Comparison of ENCODE assay signal across 1 cellular context in genomic region chr5:14209222-14209822, GRCh38.
TF ChIP-seq lines count a peak whose summit lies in the region.

No MANE protein-coding gene starts in this region.

TF ChIP-seq in GM12878, 131 proteins besides CTCF, POLR2A, EP300 and RAD21 (continued from another document):
- TF ChIP-seq ZBTB40 (IDR thresholded peaks at IDR 0.05; ENCODE audit: borderline replicate concordance) (no peak; the same call in 1 of the 2 replicates), GATAD2B (conservative IDR thresholded peaks at IDR 0.05; ENCODE audit: low read depth) (0 out of 2 replicates have a peak, but pooled peaks have one; percentile 14), RAD51 (IDR thresholded peaks at IDR 0.05) (peak; percentile 94), BHLHE40 (IDR thresholded peaks at IDR 0.05; ENCODE audit: borderline replicate concordance in 1 of 2, low read depth in 2 of 2, low read length in 1 of 2) (peak; percentile 71 to 81; a peak in 3 of 4 replicates), MXI1 (IDR thresholded peaks at IDR 0.05; ENCODE audit: low read depth, low read length) (peak; percentile 57), RUNX3 (IDR thresholded peaks at IDR 0.05; ENCODE audit: low read length) (peak; percentile 42), SMC3 (IDR thresholded peaks at IDR 0.05; ENCODE audit: borderline replicate concordance, low read length) (no peak), FOS (IDR thresholded peaks at IDR 0.05; ENCODE audit: borderline replicate concordance, extremely low read depth, insufficient read length) (no peak), HDGF (IDR thresholded peaks at IDR 0.05) (0 out of 2 replicates have a peak, but pooled peaks have one; percentile 16), PAX5 (IDR thresholded peaks at IDR 0.05; ENCODE audit: borderline replicate concordance, low read depth, low read length) (no peak), FOXK2 (IDR thresholded peaks at IDR 0.05) (no peak), USF1 (IDR thresholded peaks at IDR 0.05; ENCODE audit: borderline replicate concordance, extremely low read length, insufficient read depth, low read depth, low read length) (peak; percentile 43)
- TF ChIP-seq, protein P1, sequence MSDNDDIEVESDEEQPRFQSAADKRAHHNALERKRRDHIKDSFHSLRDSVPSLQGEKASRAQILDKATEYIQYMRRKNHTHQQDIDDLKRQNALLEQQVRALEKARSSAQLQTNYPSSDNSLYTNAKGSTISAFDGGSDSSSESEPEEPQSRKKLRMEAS (IDR thresholded peaks at IDR 0.05; ENCODE audit: low read depth, low read length) = 0 out of 2 replicates have a peak, but pooled peaks have one; percentile 46
- TF ChIP-seq, protein P2, sequence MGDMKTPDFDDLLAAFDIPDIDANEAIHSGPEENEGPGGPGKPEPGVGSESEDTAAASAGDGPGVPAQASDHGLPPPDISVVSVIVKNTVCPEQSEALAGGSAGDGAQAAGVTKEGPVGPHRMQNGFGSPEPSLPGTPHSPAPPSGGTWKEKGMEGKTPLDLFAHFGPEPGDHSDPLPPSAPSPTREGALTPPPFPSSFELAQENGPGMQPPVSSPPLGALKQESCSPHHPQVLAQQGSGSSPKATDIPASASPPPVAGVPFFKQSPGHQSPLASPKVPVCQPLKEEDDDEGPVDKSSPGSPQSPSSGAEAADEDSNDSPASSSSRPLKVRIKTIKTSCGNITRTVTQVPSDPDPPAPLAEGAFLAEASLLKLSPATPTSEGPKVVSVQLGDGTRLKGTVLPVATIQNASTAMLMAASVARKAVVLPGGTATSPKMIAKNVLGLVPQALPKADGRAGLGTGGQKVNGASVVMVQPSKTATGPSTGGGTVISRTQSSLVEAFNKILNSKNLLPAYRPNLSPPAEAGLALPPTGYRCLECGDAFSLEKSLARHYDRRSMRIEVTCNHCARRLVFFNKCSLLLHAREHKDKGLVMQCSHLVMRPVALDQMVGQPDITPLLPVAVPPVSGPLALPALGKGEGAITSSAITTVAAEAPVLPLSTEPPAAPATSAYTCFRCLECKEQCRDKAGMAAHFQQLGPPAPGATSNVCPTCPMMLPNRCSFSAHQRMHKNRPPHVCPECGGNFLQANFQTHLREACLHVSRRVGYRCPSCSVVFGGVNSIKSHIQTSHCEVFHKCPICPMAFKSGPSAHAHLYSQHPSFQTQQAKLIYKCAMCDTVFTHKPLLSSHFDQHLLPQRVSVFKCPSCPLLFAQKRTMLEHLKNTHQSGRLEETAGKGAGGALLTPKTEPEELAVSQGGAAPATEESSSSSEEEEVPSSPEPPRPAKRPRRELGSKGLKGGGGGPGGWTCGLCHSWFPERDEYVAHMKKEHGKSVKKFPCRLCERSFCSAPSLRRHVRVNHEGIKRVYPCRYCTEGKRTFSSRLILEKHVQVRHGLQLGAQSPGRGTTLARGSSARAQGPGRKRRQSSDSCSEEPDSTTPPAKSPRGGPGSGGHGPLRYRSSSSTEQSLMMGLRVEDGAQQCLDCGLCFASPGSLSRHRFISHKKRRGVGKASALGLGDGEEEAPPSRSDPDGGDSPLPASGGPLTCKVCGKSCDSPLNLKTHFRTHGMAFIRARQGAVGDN (IDR thresholded peaks at IDR 0.05) = peak; percentile 49
- TF ChIP-seq, protein P3, sequence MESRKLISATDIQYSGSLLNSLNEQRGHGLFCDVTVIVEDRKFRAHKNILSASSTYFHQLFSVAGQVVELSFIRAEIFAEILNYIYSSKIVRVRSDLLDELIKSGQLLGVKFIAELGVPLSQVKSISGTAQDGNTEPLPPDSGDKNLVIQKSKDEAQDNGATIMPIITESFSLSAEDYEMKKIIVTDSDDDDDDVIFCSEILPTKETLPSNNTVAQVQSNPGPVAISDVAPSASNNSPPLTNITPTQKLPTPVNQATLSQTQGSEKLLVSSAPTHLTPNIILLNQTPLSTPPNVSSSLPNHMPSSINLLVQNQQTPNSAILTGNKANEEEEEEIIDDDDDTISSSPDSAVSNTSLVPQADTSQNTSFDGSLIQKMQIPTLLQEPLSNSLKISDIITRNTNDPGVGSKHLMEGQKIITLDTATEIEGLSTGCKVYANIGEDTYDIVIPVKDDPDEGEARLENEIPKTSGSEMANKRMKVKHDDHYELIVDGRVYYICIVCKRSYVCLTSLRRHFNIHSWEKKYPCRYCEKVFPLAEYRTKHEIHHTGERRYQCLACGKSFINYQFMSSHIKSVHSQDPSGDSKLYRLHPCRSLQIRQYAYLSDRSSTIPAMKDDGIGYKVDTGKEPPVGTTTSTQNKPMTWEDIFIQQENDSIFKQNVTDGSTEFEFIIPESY (IDR thresholded peaks at IDR 0.05) = no peak
- TF ChIP-seq, protein P4, sequence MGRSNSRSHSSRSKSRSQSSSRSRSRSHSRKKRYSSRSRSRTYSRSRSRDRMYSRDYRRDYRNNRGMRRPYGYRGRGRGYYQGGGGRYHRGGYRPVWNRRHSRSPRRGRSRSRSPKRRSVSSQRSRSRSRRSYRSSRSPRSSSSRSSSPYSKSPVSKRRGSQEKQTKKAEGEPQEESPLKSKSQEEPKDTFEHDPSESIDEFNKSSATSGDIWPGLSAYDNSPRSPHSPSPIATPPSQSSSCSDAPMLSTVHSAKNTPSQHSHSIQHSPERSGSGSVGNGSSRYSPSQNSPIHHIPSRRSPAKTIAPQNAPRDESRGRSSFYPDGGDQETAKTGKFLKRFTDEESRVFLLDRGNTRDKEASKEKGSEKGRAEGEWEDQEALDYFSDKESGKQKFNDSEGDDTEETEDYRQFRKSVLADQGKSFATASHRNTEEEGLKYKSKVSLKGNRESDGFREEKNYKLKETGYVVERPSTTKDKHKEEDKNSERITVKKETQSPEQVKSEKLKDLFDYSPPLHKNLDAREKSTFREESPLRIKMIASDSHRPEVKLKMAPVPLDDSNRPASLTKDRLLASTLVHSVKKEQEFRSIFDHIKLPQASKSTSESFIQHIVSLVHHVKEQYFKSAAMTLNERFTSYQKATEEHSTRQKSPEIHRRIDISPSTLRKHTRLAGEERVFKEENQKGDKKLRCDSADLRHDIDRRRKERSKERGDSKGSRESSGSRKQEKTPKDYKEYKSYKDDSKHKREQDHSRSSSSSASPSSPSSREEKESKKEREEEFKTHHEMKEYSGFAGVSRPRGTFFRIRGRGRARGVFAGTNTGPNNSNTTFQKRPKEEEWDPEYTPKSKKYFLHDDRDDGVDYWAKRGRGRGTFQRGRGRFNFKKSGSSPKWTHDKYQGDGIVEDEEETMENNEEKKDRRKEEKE (IDR thresholded peaks at IDR 0.05) = 0 out of 2 replicates have a peak, but pooled peaks have one; percentile 7
